1 cellular context compared by ENCODE assay signal in genomic region chr11:66870616-66871520, GRCh38.
TF ChIP-seq lines count a peak whose summit lies in the region.

No MANE protein-coding gene starts in this region.

TF ChIP-seq in HepG2, 621 proteins besides CTCF, POLR2A, EP300 and RAD21:
- TF ChIP-seq HMGXB3 (CRISPR knock-in tag; IDR thresholded peaks at IDR 0.05; ENCODE audit: borderline replicate concordance) (no peak), ZNF558 (CRISPR knock-in tag; IDR thresholded peaks at IDR 0.05; ENCODE audit: borderline replicate concordance) (no peak), ZNF407 (CRISPR knock-in tag; IDR thresholded peaks at IDR 0.05; ENCODE audit: not compliant biosample characterization) (no peak), ZNF431 (CRISPR knock-in tag; IDR thresholded peaks at IDR 0.05; ENCODE audit: borderline replicate concordance, low read depth) (no peak), ZNF556 (CRISPR knock-in tag; IDR thresholded peaks at IDR 0.05; ENCODE audit: borderline replicate concordance) (no peak), BATF2 (CRISPR knock-in tag; IDR thresholded peaks at IDR 0.05) (no peak), ZNF839 (CRISPR knock-in tag; IDR thresholded peaks at IDR 0.05; ENCODE audit: borderline replicate concordance) (no peak), FOSL1 (CRISPR knock-in tag; IDR thresholded peaks at IDR 0.05; ENCODE audit: borderline replicate concordance) (no peak), SRF (IDR thresholded peaks at IDR 0.05; ENCODE audit: low read depth, low read length) (no peak), NCOR1 (IDR thresholded peaks at IDR 0.05; ENCODE audit: borderline replicate concordance, low read length) (no peak)
TF ChIP-seq in HepG2: peak in this region for 0.
